15 cellular contexts compared by ENCODE assay signal in genomic region chr2:120620025-120620793, GRCh38.
DNase-seq lines count a peak whose midpoint lies in the region; ATAC-seq and TF ChIP-seq lines count a peak whose summit lies in the region.
"Had no signal": no experiment of that assay in that cellular context is flagged by ENCODE, and none has a peak within 500 bp of the region (broad histone marks: within the 10 kb centered on the region; RNA-seq: fewer than 3 reads in every experiment).

No MANE protein-coding gene starts in this region.

- H3K4me3 ChIP-seq in breast epithelium = no peak overlapping the region
- no peak overlapping the region for H3K4me3 ChIP-seq in fibroblast of the aortic adventitia (ENCODE audit: low read depth, low read length)
- H3K4me3 ChIP-seq in urinary bladder (ENCODE audit: low read depth, low read length) = no peak overlapping the region
- H3K4me3 ChIP-seq in Peyer's patch = no peak overlapping the region
- H3K4me3 ChIP-seq: thyroid gland had no signal

- no TSS peak for BruUV-seq in MCF 10A (replicated peaks; lab: Mats Ljungman, UMichigan)

- TF ChIP-seq CTCF in MCF 10A (IDR thresholded peaks at IDR 0.05; ENCODE audit: unreplicated experiment) (no peak), breast epithelium (IDR thresholded peaks at IDR 0.05) (no peak), fibroblast of the aortic adventitia (IDR thresholded peaks at IDR 0.05; ENCODE audit: insufficient read depth, low read length) (no peak), Peyer's patch (IDR thresholded peaks at IDR 0.05) (no peak)

- H3K27me3 Mint-ChIP-seq in MCF 10A (ENCODE audit: insufficient read depth, unreplicated experiment) = no peaks in the 10 kb centered on the region

- H3K36me3 Mint-ChIP-seq in MCF 10A (ENCODE audit: insufficient read depth, unreplicated experiment) = no peaks in the 10 kb centered on the region

- H3K36me3 ChIP-seq in breast epithelium (no peaks in the 10 kb centered on the region), urinary bladder (ENCODE audit: insufficient read depth) (no peaks in the 10 kb centered on the region), Peyer's patch (no peaks in the 10 kb centered on the region)
- H3K36me3 ChIP-seq: thyroid gland had no signal

- H3K9me3 Mint-ChIP-seq in MCF 10A (ENCODE audit: unreplicated experiment) = no peaks in the 10 kb centered on the region

- TF ChIP-seq POLR2A in breast epithelium (IDR thresholded peaks at IDR 0.05) (no peak), Peyer's patch (IDR thresholded peaks at IDR 0.05) (no peak)

- ATAC-seq in left lobe of liver = no peak

- H3K4me3 Mint-ChIP-seq in MCF 10A (ENCODE audit: unreplicated experiment) = no peak overlapping the region

- peaks cover 22% of the 10 kb centered on the region for H3K4me1 Mint-ChIP-seq in MCF 10A (ENCODE audit: insufficient read depth, unreplicated experiment)

- 80% methylated on average over 4 of the region's 4 CpGs for WGBS in urinary bladder

- H3K27me3 ChIP-seq in breast epithelium = no peaks in the 10 kb centered on the region
- H3K27me3 ChIP-seq in Peyer's patch = no peaks in the 10 kb centered on the region
- H3K27me3 ChIP-seq: thyroid gland had no signal

- no peaks in the 10 kb centered on the region for H3K9me3 ChIP-seq in breast epithelium
- no peaks in the 10 kb centered on the region for H3K9me3 ChIP-seq in Peyer's patch
- H3K9me3 ChIP-seq: thyroid gland had no signal

- CTCF ChIA-PET in MCF 10A (lab: Yijun Ruan, JAX) = interaction anchor here (0.6 to 1.4 kb wide), 5 partner anchors 38 to 447 kb away, joined by 3 to 5 read pairs (median 4); no protein-coding TSS in a partner anchor

- H3K27ac Mint-ChIP-seq in MCF 10A (ENCODE audit: low read depth, unreplicated experiment) = peak overlapping the region; percentile 93

- peak; percentile 68 for DNase-seq in MCF 10A (ENCODE audit: unreplicated experiment)
- DNase-seq in breast epithelium (ENCODE audit: low spot score in 2 of 2) = no peak
- DNase-seq in SIG-M5 (lab: John Stamatoyannopoulos, UW) = peak; percentile 56
- DNase-seq in fibroblast of the aortic adventitia (ENCODE audit: low read depth) = peak; percentile 73
- no peak for DNase-seq in stimulated activated CD4-positive, alpha-beta T cell treated with anti-CD3 and anti-CD28 coated beads, Interleukin-2, amount 100 ng/mL, for 48 hours
- no peak for DNase-seq in Peyer's patch
- DNase-seq in left lobe of liver (ENCODE audit: low spot score) = no peak
- DNase-seq: 8988T; activated T-cell treated with anti-CD3 and anti-CD28 coated beads, Interleukin-2, amount 50 U/mL, for 48 hours; effector CD4-positive, alpha-beta T cell; hippocampal formation; OCI-M1; T-helper 1 cell had no signal

- H3K27ac ChIP-seq in breast epithelium (no peak overlapping the region), urinary bladder (ENCODE audit: low read depth) (peak overlapping the region; percentile 54), Peyer's patch (no peak overlapping the region)
- H3K27ac ChIP-seq: thyroid gland had no signal

- POLR2A ChIA-PET in MCF 10A (lab: Yijun Ruan, JAX) = interaction anchor here (0.6 to 3.0 kb wide), 16 partner anchors 9 to 337 kb away, joined by 3 to 20 read pairs (median 4); no protein-coding TSS in a partner anchor

- intact Hi-C loops in MCF 10A (cut with micrococcal nuclease) (no loop called here), breast epithelium (cut with DNase I; ENCODE audit: low total_unique reads) (no loop called here)

- no peaks in the 10 kb centered on the region for H3K4me1 ChIP-seq in breast epithelium
- no peaks in the 10 kb centered on the region for H3K4me1 ChIP-seq in urinary bladder (ENCODE audit: insufficient read depth)
- no peaks in the 10 kb centered on the region for H3K4me1 ChIP-seq in Peyer's patch

Comparison
In these comparisons a context has a peak if more than half of its experiments do, and no peak if none do; other contexts are left out.
1. DNase-seq: peak in MCF 10A (single experiment), SIG-M5 (single experiment) and fibroblast of the aortic adventitia (single experiment); none in breast epithelium (0 of 2), stimulated activated CD4-positive, alpha-beta T cell treated with anti-CD3 and anti-CD28 coated beads, Interleukin-2, amount 100 ng/mL, for 48 hours (0 of 2), Peyer's patch (0 of 3) and left lobe of liver (single experiment).